8 cellular contexts compared by ENCODE assay signal in genomic region chrX:100410083-100410590, GRCh38. TPM values are rescaled to one million over a fixed set of nuclear protein-coding genes. Genes with fewer than 3 reads are reported as not detected.
DNase-seq lines count a peak whose midpoint lies in the region; ATAC-seq, FAIRE-seq and TF ChIP-seq lines count a peak whose summit lies in the region.
"Had no signal": no experiment of that assay in that cellular context is flagged by ENCODE, and none has a peak within 500 bp of the region (broad histone marks: within the 10 kb centered on the region; RNA-seq: fewer than 3 reads in every experiment).

PCDH19 (minus strand) TSS chrX:100410273; CDS start chrX:100408597, 1,676 bp downstream.

- WGBS in small intestine, 3 donors = 1 to 43% (median 5%) methylated on average over 17 to 49 of the region's 49 CpGs

- H3K27me3 ChIP-seq in small intestine (ENCODE audit: control insufficient read depth in 2 of 2, insufficient read depth in 2 of 2, low read length in 2 of 2) = peaks cover 8 to 21% of the 10 kb centered on the region in 2 donors

- no peak for TF ChIP-seq CTCF in GM20000 (IDR thresholded peaks at IDR 0.05; ENCODE audit: extremely low read depth, missing control alignments)
- TF ChIP-seq CTCF in cardiac fibroblast (IDR thresholded peaks at IDR 0.05; ENCODE audit: low read depth, low read length) = no peak

- no peaks in the 10 kb centered on the region for H3K9me3 ChIP-seq in small intestine (ENCODE audit: control insufficient read depth, low read depth)

- no peak for FAIRE-seq in small intestine (lab: Jason Lieb, UNC)
- FAIRE-seq: TTC549 had no signal

- H3K4me3 ChIP-seq in cardiac fibroblast (replicated peaks in 1 of 2; ENCODE audit: low read depth in 2 of 2, low read length in 2 of 2) = peak within 1 kb of the TSS; percentile 17 to 48
- H3K4me3 ChIP-seq in small intestine (ENCODE audit: low read depth in 1 of 2, low read length in 2 of 2) = peak within 1 kb of the TSS in 1 of 2 donors; percentile 27

- ATAC-seq in HG03460 (IDR thresholded peaks at IDR 0.05; ENCODE audit: unreplicated experiment) = no peak
- ATAC-seq in HG03045 (IDR thresholded peaks at IDR 0.05; ENCODE audit: unreplicated experiment) = no peak

- peak; percentile 40 for DNase-seq in GM20000 (ENCODE audit: low spot score)
- peak; percentile 89 for DNase-seq in NCI-H748 (lab: John Stamatoyannopoulos, UW; ENCODE audit: unreplicated experiment)
- peak; percentile 59 to 61 for DNase-seq in cardiac fibroblast (ENCODE audit: low read depth in 2 of 2)
- DNase-seq in iris pigment epithelial cell (ENCODE audit: low read depth) = peak; percentile 50
- DNase-seq in small intestine = peak; percentile 3

- no peaks in the 10 kb centered on the region for H3K4me1 ChIP-seq in small intestine (ENCODE audit: control insufficient read depth in 2 of 2, insufficient read depth in 1 of 2, low read depth in 1 of 2, low read length in 1 of 2)

- no peaks in the 10 kb centered on the region for H3K36me3 ChIP-seq in small intestine (ENCODE audit: control insufficient read depth in 2 of 2, insufficient read depth in 2 of 2, low read length in 2 of 2)

- H3K27ac ChIP-seq in small intestine (ENCODE audit: low read depth in 1 of 2, low read length in 1 of 2) = no peak within 1 kb of the TSS

RNA-seq across cellular contexts. Expression of gene PCDH19, which starts in this region (rescaled TPM):
- under 1 TPM in 1 of 3 donors, not detected in 2; 0.64 TPM for polyA plus RNA-seq in small intestine

Comparison
In these comparisons a context has a peak if more than half of its experiments do, and no peak if none do; other contexts are left out.
1. Peak in DNase-seq in small intestine; RNA of the gene not detected or under 1 TPM.
2. DNase-seq: peak in every context shown above with its lines; median percentile 89 in NCI-H748; 60 in cardiac fibroblast; 50 in iris pigment epithelial cell; 40 in GM20000; 3 in small intestine.